10 cellular contexts compared by ENCODE assay signal in the genomic region with DNA sequence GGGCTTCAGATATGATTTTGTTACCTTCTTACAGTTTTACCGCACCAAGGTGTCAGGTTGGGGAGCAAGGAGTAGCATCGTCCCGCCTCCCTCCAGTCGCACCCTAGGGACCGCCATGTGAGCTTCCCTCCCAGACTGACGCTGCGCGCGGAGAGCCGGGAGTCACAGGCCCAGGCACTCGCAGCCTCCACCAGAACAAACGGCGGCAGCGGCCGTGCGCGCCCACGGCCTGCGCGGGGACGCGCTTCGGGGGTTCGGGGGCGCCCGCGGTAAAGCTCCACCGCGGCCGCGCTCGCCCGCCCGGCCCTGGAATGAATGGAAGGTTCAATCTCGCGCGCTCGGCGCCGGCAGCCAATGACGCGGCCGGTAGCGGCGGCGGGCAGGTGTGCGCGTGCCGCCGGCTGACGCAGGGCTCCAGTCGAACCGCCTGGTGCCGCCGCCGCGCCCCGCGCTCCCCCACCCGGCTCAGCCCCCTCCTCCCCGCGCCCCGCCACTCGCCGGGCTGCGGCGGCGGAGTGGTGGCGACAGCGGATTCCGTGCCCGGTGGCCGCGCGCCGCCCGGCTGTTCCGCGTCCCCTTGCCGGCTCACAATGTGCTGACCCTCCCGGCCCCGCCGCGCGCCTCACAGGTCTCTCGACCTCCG. TPM values are rescaled to one million over a fixed set of nuclear protein-coding genes. Genes with fewer than 3 reads are reported as not detected.
A peak's percentile ranks its signal among the peaks of the same experiment; 100 is the strongest.
DNase-seq lines count a peak whose midpoint lies in the region; ATAC-seq and TF ChIP-seq lines count a peak whose summit lies in the region.
"Had no signal": no experiment of that assay in that cellular context is flagged by ENCODE, and none has a peak within 500 bp of the region (broad histone marks: within the 10 kb centered on the region; RNA-seq: fewer than 3 reads in every experiment).

No MANE protein-coding gene starts in this region.

- H3K4me3 ChIP-seq in NT2/D1 (ENCODE audit: insufficient read length, low read depth) = peak overlapping the region; percentile 62
- H3K4me3 ChIP-seq in fibroblast of lung (replicated peaks in 1 of 4; ENCODE audit: control extremely low read depth in 1 of 4, insufficient read depth in 1 of 4, low read depth in 3 of 4, low read length in 4 of 4) = peak overlapping the region in 1 of 4 experiments; percentile 45

- H3K4me3 Mint-ChIP-seq in nephron = peak overlapping the region; percentile 86 to 87 (median 86)

- H3K27ac ChIP-seq in fibroblast of lung (ENCODE audit: insufficient read depth, low read length) = no peak overlapping the region
- H3K27ac ChIP-seq: KMS-11, transverse colon had no signal

- ATAC-seq in HG03135 (IDR thresholded peaks at IDR 0.05; ENCODE audit: unreplicated experiment) = no peak
- no peak for ATAC-seq in GM18870 (IDR thresholded peaks at IDR 0.05; ENCODE audit: unreplicated experiment)
- no peak for ATAC-seq in GM18520 (IDR thresholded peaks at IDR 0.05; ENCODE audit: unreplicated experiment)
- ATAC-seq in GM18505 (IDR thresholded peaks at IDR 0.05; ENCODE audit: unreplicated experiment) = no peak

- no peak overlapping the region for H3K27ac Mint-ChIP-seq in nephron

- no peaks in the 10 kb centered on the region for H3K4me1 Mint-ChIP-seq in nephron

- H3K9ac ChIP-seq in NT2/D1 (ENCODE audit: insufficient read length, low read depth) (peak overlapping the region; percentile 83), fibroblast of lung (ENCODE audit: insufficient read depth, low read length) (no peak overlapping the region)
- H3K9ac ChIP-seq: KMS-11 had no signal

- peak overlapping the region; percentile 80 for H3K4me2 ChIP-seq in fibroblast of lung (ENCODE audit: extremely low read depth, insufficient read depth, low read length)
- H3K4me2 ChIP-seq: KMS-11 had no signal

- peak; percentile 10 for DNase-seq in AG20443 (ENCODE audit: low spot score)
- no peak for DNase-seq in NT2/D1 (ENCODE audit: low read depth, low spot score)
- DNase-seq in fibroblast of lung (ENCODE audit: low read depth in 2 of 2) = no peak
- DNase-seq: transverse colon had no signal

- no peaks in the 10 kb centered on the region for H4K20me1 ChIP-seq in fibroblast of lung (ENCODE audit: control insufficient read depth, extremely low read depth, insufficient read depth, low read length)

- TF ChIP-seq CTCF in fibroblast of lung (conservative IDR thresholded peaks at IDR 0.05 in 1 of 2, IDR thresholded peaks at IDR 0.05 in 1 of 2; ENCODE audit: low read depth in 1 of 2, low read length in 2 of 2) (no peak), nephron (IDR thresholded peaks at IDR 0.05; ENCODE audit: unreplicated experiment in 3 of 3) (no peak)

- H3K9me3 Mint-ChIP-seq in nephron = no peaks in the 10 kb centered on the region

- H3K27me3 ChIP-seq in NT2/D1 (ENCODE audit: insufficient read depth, insufficient read length) (no peaks in the 10 kb centered on the region), fibroblast of lung (ENCODE audit: control insufficient read depth, insufficient read depth, low read length) (peaks cover 16% of the 10 kb centered on the region)

- peak overlapping the region; percentile 46 for H2AFZ ChIP-seq in fibroblast of lung (ENCODE audit: low read length)

- H3K36me3 Mint-ChIP-seq in nephron (ENCODE audit: low read depth) = no peaks in the 10 kb centered on the region

- H3K4me1 ChIP-seq in NT2/D1 (ENCODE audit: insufficient read depth, insufficient read length) (no peaks in the 10 kb centered on the region), fibroblast of lung (ENCODE audit: control insufficient read depth, extremely low read depth, insufficient read depth, low read length) (peaks cover 2% of the 10 kb centered on the region)

- H3K9me3 ChIP-seq in NT2/D1 (ENCODE audit: insufficient read depth, low read length) (no peaks in the 10 kb centered on the region), fibroblast of lung (ENCODE audit: control insufficient read depth, insufficient read depth, low read depth, low read length) (no peaks in the 10 kb centered on the region)
- H3K9me3 ChIP-seq: transverse colon had no signal

- no peak for TF ChIP-seq POLR2A in GM18505 (IDR thresholded peaks at IDR 0.05; ENCODE audit: borderline replicate concordance, extremely low read depth, insufficient read depth, insufficient read length)

- H3K36me3 ChIP-seq in NT2/D1 (ENCODE audit: insufficient read depth, insufficient read length, low read length) = peaks cover 2% of the 10 kb centered on the region
- H3K36me3 ChIP-seq in fibroblast of lung (ENCODE audit: control insufficient read depth, insufficient read depth, low read length) = no peaks in the 10 kb centered on the region
- H3K36me3 ChIP-seq: transverse colon had no signal

- H3K27me3 Mint-ChIP-seq in nephron (ENCODE audit: low read depth) = peaks cover 48% of the 10 kb centered on the region

- no peaks in the 10 kb centered on the region for H3K79me2 ChIP-seq in fibroblast of lung (ENCODE audit: control insufficient read depth, insufficient read depth, low read length)

RNA-seq across cellular contexts. Expression of gene LIN28B, which starts 16.5 kb away (rescaled TPM):
- total RNA-seq in fibroblast of lung = not detected in 2 replicates
- polyA plus RNA-seq in fibroblast of lung = not detected in 2 replicates
- polyA plus RNA-seq in fibroblast of lung (2012) = not detected in 2 replicates
- not detected in 2 replicates for polyA minus RNA-seq in fibroblast of lung (ENCODE audit: low replicate concordance)
- total RNA-seq: transverse colon had no signal
